Comparison of ENCODE assay signal across 12 cellular contexts in genomic region chr19:52991484-52991883, GRCh38. TPM values are rescaled to one million over a fixed set of nuclear protein-coding genes. Genes with fewer than 3 reads are reported as not detected.
DNase-seq lines count a peak whose midpoint lies in the region; ATAC-seq and TF ChIP-seq lines count a peak whose summit lies in the region.
"Had no signal": no experiment of that assay in that cellular context is flagged by ENCODE, and none has a peak within 500 bp of the region (broad histone marks: within the 10 kb centered on the region; RNA-seq: fewer than 3 reads in every experiment).

No MANE protein-coding gene starts in this region.

- DNase-seq in ELR (ENCODE audit: low read depth) (peak; percentile 95), RKO (ENCODE audit: low spot score) (peak; percentile 93), epithelial cell of esophagus (ENCODE audit: low read depth) (peak; percentile 82), renal cortical epithelial cell (ENCODE audit: low read depth) (peak; percentile 64), KG1 (lab: John Stamatoyannopoulos, UW) (no peak), SIG-M5 treated with dmso at 0.1 percent for 504 hours (lab: John Stamatoyannopoulos, UW; ENCODE audit: unreplicated experiment) (no peak)
- DNase-seq in activated CD8-positive, alpha-beta memory T cell treated with anti-CD3 and anti-CD28 coated beads, Interleukin-2, amount 50 U/mL, for 48 hours, result no peak
- DNase-seq: activated CD8-positive, alpha-beta memory T cell treated with anti-CD3 and anti-CD28 coated beads, Interleukin-2, amount 10 ng/mL, durations not matched to agents 7 days and 5 days; NCI-H2227 treated with DMSO at 0.1 percent for 48 hours; T-cell had no signal

- no peak for TF ChIP-seq CTCF in epithelial cell of esophagus (IDR thresholded peaks at IDR 0.05; ENCODE audit: insufficient read depth, low read depth, low read length, missing control alignments)

- ATAC-seq in GM19035 (IDR thresholded peaks at IDR 0.05; ENCODE audit: unreplicated experiment), result no peak
- ATAC-seq: activated CD8-positive, alpha-beta memory T cell treated with anti-CD3 and anti-CD28 coated beads, Interleukin-2, amount 10 ng/mL, durations not matched to agents 7 days and 5 days; T-cell had no signal

- H3K4me3 ChIP-seq in epithelial cell of esophagus (ENCODE audit: low read length), result no peak overlapping the region

RNA-seq across cellular contexts. Expression of gene ERVV-1, which starts 22.2 kb away (rescaled TPM):
- 1.4 TPM in 1 of 2 replicates, not detected in the other for total RNA-seq in renal cortical epithelial cell
- total RNA-seq: activated CD8-positive, alpha-beta memory T cell treated with anti-CD3 and anti-CD28 coated beads, Interleukin-2, amount 10 ng/mL, durations not matched to agents 7 days and 5 days; posterior vena cava; T-cell had no signal

RNA-seq across cellular contexts. Expression of gene ZNF816, which starts 28.8 kb away (rescaled TPM):
- total RNA-seq in renal cortical epithelial cell, result 27.8 and 28.3 TPM in 2 replicates

RNA-seq across cellular contexts. Expression of gene ERVV-2, which starts 53.1 kb away (rescaled TPM):
- total RNA-seq in renal cortical epithelial cell, result 0.05 and 0.87 TPM in 2 replicates
- total RNA-seq: activated CD8-positive, alpha-beta memory T cell treated with anti-CD3 and anti-CD28 coated beads, Interleukin-2, amount 10 ng/mL, durations not matched to agents 7 days and 5 days; posterior vena cava; T-cell had no signal

Comparison
In these comparisons a context has a peak if more than half of its experiments do, and no peak if none do; other contexts are left out.
1. DNase-seq: peak in ELR (single experiment), RKO (single experiment), epithelial cell of esophagus (single experiment) and renal cortical epithelial cell (single experiment); none in KG1 (single experiment), SIG-M5 treated with dmso at 0.1 percent for 504 hours (single experiment) and activated CD8-positive, alpha-beta memory T cell treated with anti-CD3 and anti-CD28 coated beads, Interleukin-2, amount 50 U/mL, for 48 hours (single experiment).